Comparison of ENCODE assay signal across 1 cellular context in the genomic region with DNA sequence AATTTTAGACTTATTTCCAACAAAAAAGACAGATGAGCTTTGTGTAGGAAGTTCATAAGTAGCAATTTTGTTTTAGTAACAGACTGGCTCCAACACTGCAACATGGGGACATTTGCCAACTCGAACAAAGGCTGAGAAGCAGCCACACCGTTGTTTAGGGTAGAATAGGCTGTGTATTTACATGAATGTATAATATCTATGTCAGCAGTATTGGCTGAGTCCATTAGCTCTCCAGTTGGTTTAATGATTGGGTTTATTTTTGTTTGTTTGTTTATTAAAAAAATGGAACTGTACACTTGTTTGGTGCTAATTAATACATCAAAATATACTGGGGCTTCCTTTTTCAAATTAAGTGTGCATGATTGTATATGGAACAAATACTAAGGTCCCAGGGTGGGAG.
A peak's percentile ranks its signal among the peaks of the same experiment; 100 is the strongest.
TF ChIP-seq lines count a peak whose summit lies in the region.

No MANE protein-coding gene starts in this region.

TF ChIP-seq in IMR-90, 13 proteins besides CTCF, POLR2A, EP300 and RAD21:
- no peak for TF ChIP-seq BHLHE40 (IDR thresholded peaks at IDR 0.05; ENCODE audit: low read depth, low read length)
- peak; percentile 60 for TF ChIP-seq MAFK (IDR thresholded peaks at IDR 0.05; ENCODE audit: low read depth, low read length)
